In the genomic region with DNA sequence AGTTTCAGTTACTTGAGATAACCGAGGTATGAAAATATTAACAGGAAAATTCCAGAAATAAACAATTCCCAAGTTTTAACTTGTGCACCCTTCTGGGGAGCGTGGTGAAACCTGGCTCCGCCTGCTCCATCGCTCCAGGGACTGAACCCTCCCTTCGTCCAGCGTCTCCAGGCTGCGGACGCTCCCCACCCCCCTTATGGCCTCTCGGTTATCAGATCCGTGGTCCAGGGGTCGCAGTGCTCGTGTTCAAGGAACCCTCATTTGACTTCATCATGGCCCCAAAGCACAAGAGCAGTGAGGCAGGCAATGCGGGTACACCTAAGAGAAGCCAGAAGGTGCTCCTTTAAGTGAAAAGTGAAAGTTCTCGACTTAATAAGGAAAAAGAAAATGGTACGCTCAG, we compare ENCODE assay signal across 21 cellular contexts.
A peak's percentile ranks its signal among the peaks of the same experiment; 100 is the strongest.
DNase-seq lines count a peak whose midpoint lies in the region; ATAC-seq and TF ChIP-seq lines count a peak whose summit lies in the region.
"Had no signal": no experiment of that assay in that cellular context is flagged by ENCODE, and none has a peak within 500 bp of the region (broad histone marks: within the 10 kb centered on the region; RNA-seq: fewer than 3 reads in every experiment).

No MANE protein-coding gene starts in this region.

- H3K18ac ChIP-seq in H9 (ENCODE audit: insufficient read length, low read depth, low read length), result no peak overlapping the region

- H3K4me3 ChIP-seq in coronary artery (peak overlapping the region; percentile 56), lower lobe of right lung (peak overlapping the region; percentile 37), sigmoid colon (peak overlapping the region in 3 of 4 donors; percentile 20 to 32 (median 27))
- H3K4me3 ChIP-seq: colonic mucosa, testis had no signal

- H3K9ac ChIP-seq in H9 (ENCODE audit: extremely low read depth, insufficient read length, low read length), result no peak overlapping the region

- H3K27ac Mint-ChIP-seq in H9, result peak overlapping the region in 2 of 3 experiments; percentile 46 to 64; a peak in 2 of 7 replicates
- no peak overlapping the region for H3K27ac Mint-ChIP-seq in activated T-helper 2 cell treated with anti-CD3 and anti-CD28 coated beads, Interferon-gamma antibody, Interleukin-2, Interleukin-4, amounts not matched to agents 10 μg/mL and 5 μg/mL and 100 μg/mL, durations not matched to agents 14 hours and 24 hours and 36 hours
- H3K27ac Mint-ChIP-seq: activated naive CD8-positive, alpha-beta T cell; HFFc6 had no signal

- no peaks in the 10 kb centered on the region; the same call in 1 of the 2 replicates for H3K79me2 ChIP-seq in H9 (ENCODE audit: insufficient read depth, low read length)

- no peak overlapping the region for H2AFZ ChIP-seq in H9 (ENCODE audit: low read length)

- intact Hi-C loops in lower lobe of right lung (cut with DNase I) (no loop called here), sigmoid colon (cut with DNase I) (no loop called here)
- intact Hi-C loops in activated T-helper 2 cell treated with anti-CD3 and anti-CD28 coated beads, Interferon-gamma antibody, Interleukin-2, Interleukin-4, amounts not matched to agents 10 μg/mL and 5 μg/mL and 100 μg/mL, durations not matched to agents 14 hours and 24 hours and 36 hours (cut with micrococcal nuclease), result no loop called here

- H4K5ac ChIP-seq in H9 (ENCODE audit: insufficient read length, low read depth, low read length), result no peak overlapping the region

- H4K8ac ChIP-seq in H9 (replicated peaks; ENCODE audit: insufficient read length, low read depth, low read length), result no peak overlapping the region

- no peaks in the 10 kb centered on the region for H3K9me3 Mint-ChIP-seq in H9
- no peaks in the 10 kb centered on the region for H3K9me3 Mint-ChIP-seq in activated T-helper 2 cell treated with anti-CD3 and anti-CD28 coated beads, Interferon-gamma antibody, Interleukin-2, Interleukin-4, amounts not matched to agents 10 μg/mL and 5 μg/mL and 100 μg/mL, durations not matched to agents 14 hours and 24 hours and 36 hours
- H3K9me3 Mint-ChIP-seq: HFFc6 had no signal

- H3K27me3 ChIP-seq in H9 (ENCODE audit: insufficient read depth, low read length), result no peaks in the 10 kb centered on the region
- no peaks in the 10 kb centered on the region for H3K27me3 ChIP-seq in lower lobe of right lung (ENCODE audit: low read depth)
- no peaks in the 10 kb centered on the region for H3K27me3 ChIP-seq in sigmoid colon
- H3K27me3 ChIP-seq: colonic mucosa, testis had no signal

- DNase-seq in H9 (no peak), coronary artery (ENCODE audit: low spot score) (no peak), lower lobe of right lung (no peak), sigmoid colon (no peak)
- no peak for DNase-seq in stimulated activated CD4-positive, alpha-beta T cell treated with anti-CD3 and anti-CD28 coated beads, Interleukin-1b, Interleukin-23, amount 100 ng/mL, for 48 hours
- DNase-seq in activated naive CD4-positive, alpha-beta T cell treated with Interleukin-2 at 50 U/mL for 16 hours, result no peak
- no peak for DNase-seq in activated T-helper 2 cell treated with anti-CD3 and anti-CD28 coated beads, Interferon-gamma antibody, Interleukin-2, Interleukin-4, amounts not matched to agents 10 μg/mL and 5 μg/mL and 100 μg/mL, durations not matched to agents 14 hours and 24 hours and 36 hours (ENCODE audit: low spot score)
- DNase-seq: activated CD4-positive, alpha-beta T cell treated with anti-CD3 and anti-CD28 coated beads for 1 hour; activated CD8-positive, alpha-beta memory T cell treated with anti-CD3 and anti-CD28 coated beads for 24 hours; activated T-cell treated with anti-CD3 and anti-CD28 coated beads, Interleukin-2, amount 50 U/mL, for 48 hours; CD4-positive, alpha-beta memory T cell; colonic mucosa; DMS153; GDM1; NCI-H1436; stimulated activated CD4-positive, alpha-beta T cell treated with anti-CD3 and anti-CD28 coated beads, Interleukin-12 subunit alpha, Interleukin-12 subunit beta, amount 100 ng/mL, for 4 hours; testis had no signal

- no peak for TF ChIP-seq POLR2A in sigmoid colon (IDR thresholded peaks at IDR 0.05)

- H2BK12ac ChIP-seq in H9 (ENCODE audit: insufficient read length, low read depth, low read length), result no peak overlapping the region

- ATAC-seq in lower lobe of right lung, result peak in 1 of 2 donors; percentile 4
- no peak for ATAC-seq in HG02970 (IDR thresholded peaks at IDR 0.05; ENCODE audit: low FRiP score, unreplicated experiment)

- no peak overlapping the region for H2BK120ac ChIP-seq in H9 (ENCODE audit: low read depth, low read length, poor library complexity, severe bottlenecking)

- no peak overlapping the region for H2BK15ac ChIP-seq in H9 (ENCODE audit: low read depth, low read length)

- no peaks in the 10 kb centered on the region for H3K27me3 Mint-ChIP-seq in H9 (ENCODE audit: low read depth)
- no peaks in the 10 kb centered on the region for H3K27me3 Mint-ChIP-seq in activated T-helper 2 cell treated with anti-CD3 and anti-CD28 coated beads, Interferon-gamma antibody, Interleukin-2, Interleukin-4, amounts not matched to agents 10 μg/mL and 5 μg/mL and 100 μg/mL, durations not matched to agents 14 hours and 24 hours and 36 hours (ENCODE audit: low read depth)
- H3K27me3 Mint-ChIP-seq: activated naive CD8-positive, alpha-beta T cell; CD4-positive, alpha-beta memory T cell had no signal

- no peak overlapping the region for H3K56ac ChIP-seq in H9 (ENCODE audit: insufficient read length, low read depth, low read length)

- no peak overlapping the region for H3K23ac ChIP-seq in H9 (ENCODE audit: insufficient read length, low read depth, low read length)

- H3K23me2 ChIP-seq in H9 (ENCODE audit: insufficient read length, low read depth, low read length, poor library complexity, severe bottlenecking), result no peaks in the 10 kb centered on the region

- no peaks in the 10 kb centered on the region for H3K9me3 ChIP-seq in H9 (ENCODE audit: control insufficient read depth, low read depth, low read length)
- no peaks in the 10 kb centered on the region for H3K9me3 ChIP-seq in lower lobe of right lung
- no peaks in the 10 kb centered on the region for H3K9me3 ChIP-seq in sigmoid colon
- H3K9me3 ChIP-seq: colonic mucosa, testis had no signal

- H3K36me3 ChIP-seq in lower lobe of right lung, result no peaks in the 10 kb centered on the region
- H3K36me3 ChIP-seq in sigmoid colon, result no peaks in the 10 kb centered on the region
- H3K36me3 ChIP-seq: colonic mucosa had no signal

- no peak for TF ChIP-seq CTCF in H9 (conservative IDR thresholded peaks at IDR 0.05)
- TF ChIP-seq CTCF in coronary artery (IDR thresholded peaks at IDR 0.05), result no peak
- TF ChIP-seq CTCF in lower lobe of right lung (IDR thresholded peaks at IDR 0.05), result no peak
- TF ChIP-seq CTCF in sigmoid colon (IDR thresholded peaks at IDR 0.05), result no peak

- H3K79me1 ChIP-seq in H9 (ENCODE audit: insufficient read depth, low read depth, low read length, poor library complexity, severe bottlenecking), result peaks cover 3% of the 10 kb centered on the region

- peaks cover 27 to 44% of the 10 kb centered on the region in 2 experiments for H3K4me1 Mint-ChIP-seq in H9
- H3K4me1 Mint-ChIP-seq in activated T-helper 2 cell treated with anti-CD3 and anti-CD28 coated beads, Interferon-gamma antibody, Interleukin-2, Interleukin-4, amounts not matched to agents 10 μg/mL and 5 μg/mL and 100 μg/mL, durations not matched to agents 14 hours and 24 hours and 36 hours (ENCODE audit: low read depth), result peaks cover 11% of the 10 kb centered on the region

- H4K20me1 ChIP-seq in H9 (ENCODE audit: control insufficient read depth, insufficient read depth, insufficient read length), result no peaks in the 10 kb centered on the region

- no peaks in the 10 kb centered on the region for H3K4me1 ChIP-seq in H9 (ENCODE audit: insufficient read depth, low read length)
- H3K4me1 ChIP-seq in lower lobe of right lung, result peaks cover 68% of the 10 kb centered on the region
- no peaks in the 10 kb centered on the region for H3K4me1 ChIP-seq in sigmoid colon
- H3K4me1 ChIP-seq: colonic mucosa had no signal

- no CpG with 5 or more reads among the region's 15 CpGs for WGBS in H9 (ENCODE audit: extremely low coverage, insufficient read length, low lambda C conversion rate)
- 81 to 86% methylated on average over 15 of the region's 15 CpGs for WGBS in sigmoid colon, 2 donors

- H2BK5ac ChIP-seq in H9 (ENCODE audit: insufficient read length, low read length), result no peak overlapping the region

- H2BK20ac ChIP-seq in H9 (ENCODE audit: low read depth, low read length, poor library complexity, severe bottlenecking), result no peak overlapping the region

- no peak overlapping the region for H3K4ac ChIP-seq in H9 (ENCODE audit: low read depth, low read length)

- no peak overlapping the region for H3K14ac ChIP-seq in H9 (ENCODE audit: insufficient read depth, low read length)

- H3T11ph ChIP-seq in H9 (ENCODE audit: low read length), result no peak overlapping the region

- no peak overlapping the region for H3K4me2 ChIP-seq in H9 (ENCODE audit: insufficient read depth, insufficient read length, low read length)

- no peak overlapping the region for H3K4me3 Mint-ChIP-seq in H9
- no peak overlapping the region for H3K4me3 Mint-ChIP-seq in activated T-helper 2 cell treated with anti-CD3 and anti-CD28 coated beads, Interferon-gamma antibody, Interleukin-2, Interleukin-4, amounts not matched to agents 10 μg/mL and 5 μg/mL and 100 μg/mL, durations not matched to agents 14 hours and 24 hours and 36 hours (ENCODE audit: low read depth)
- H3K4me3 Mint-ChIP-seq: activated naive CD8-positive, alpha-beta T cell; CD4-positive, alpha-beta memory T cell; HFFc6 had no signal

- H3K27ac ChIP-seq in H9 (ENCODE audit: insufficient read length, low read depth, low read length), result no peak overlapping the region
- H3K27ac ChIP-seq in coronary artery, result no peak overlapping the region
- peak overlapping the region; percentile 58 for H3K27ac ChIP-seq in lower lobe of right lung
- H3K27ac ChIP-seq in sigmoid colon, result no peak overlapping the region
- H3K27ac ChIP-seq: colonic mucosa, HL-60, testis had no signal

- H2AK5ac ChIP-seq in H9 (ENCODE audit: insufficient read length, low read length), result no peak overlapping the region

- H3K36me3 Mint-ChIP-seq in H9 (ENCODE audit: insufficient read depth in 1 of 3, low read depth in 3 of 3), result peaks cover 2 to 9% (median 4%) of the 10 kb centered on the region in 3 experiments; a peak in 5 of 7 replicates
- no peaks in the 10 kb centered on the region for H3K36me3 Mint-ChIP-seq in activated T-helper 2 cell treated with anti-CD3 and anti-CD28 coated beads, Interferon-gamma antibody, Interleukin-2, Interleukin-4, amounts not matched to agents 10 μg/mL and 5 μg/mL and 100 μg/mL, durations not matched to agents 14 hours and 24 hours and 36 hours (ENCODE audit: low read depth)

- no peak for TF ChIP-seq EP300 in sigmoid colon (IDR thresholded peaks at IDR 0.05)

- no peak overlapping the region for H4K91ac ChIP-seq in H9 (ENCODE audit: insufficient read length, low read depth, low read length)
